In the genomic region with DNA sequence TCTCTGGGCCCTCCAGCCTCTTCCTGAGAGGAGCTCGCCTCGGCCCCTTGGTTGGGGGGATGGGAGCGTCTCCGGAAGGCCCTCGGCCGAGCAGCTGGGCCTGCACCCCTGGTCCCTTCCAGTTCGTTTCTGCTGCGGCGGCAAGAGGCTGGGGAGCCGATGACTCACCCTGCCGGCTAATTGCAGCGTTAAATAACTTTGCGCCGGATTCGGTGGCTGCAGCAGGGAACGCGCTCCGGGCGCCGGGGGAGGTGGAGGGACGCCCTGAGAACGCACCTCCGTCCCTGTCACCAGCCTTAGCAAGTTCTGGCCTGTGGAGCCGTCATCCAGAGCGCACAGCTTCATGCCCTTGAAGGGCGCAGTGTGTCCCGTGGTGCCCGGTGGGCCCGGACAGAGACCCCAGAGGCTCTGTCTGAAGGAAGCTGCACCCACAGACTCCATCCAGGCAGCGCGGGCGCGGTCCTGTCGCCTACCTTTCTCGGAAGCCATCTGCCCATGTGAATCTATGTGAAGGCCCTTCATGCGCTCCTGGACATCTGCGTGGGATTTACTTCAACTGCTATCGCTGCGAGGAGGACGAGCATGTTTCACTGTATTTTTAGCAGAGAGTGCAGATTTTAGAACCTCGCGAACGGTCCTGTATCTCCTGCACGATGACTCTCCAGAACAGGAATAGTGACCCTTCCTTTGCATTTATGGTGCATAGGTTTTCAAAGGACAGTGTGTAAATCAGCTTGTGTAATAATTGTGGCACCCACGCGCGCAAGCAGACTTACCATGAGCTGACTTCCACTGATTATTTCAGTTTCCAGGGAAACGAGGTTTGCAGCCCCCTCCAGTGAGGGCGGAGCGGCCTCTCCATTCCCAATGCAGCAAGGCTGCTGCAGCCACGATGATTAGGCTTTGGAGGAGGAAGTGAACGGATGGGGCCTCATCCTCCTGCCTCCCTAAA, we compare ENCODE assay signal across 8 cellular contexts. TPM values are rescaled to one million over a fixed set of nuclear protein-coding genes. Genes with fewer than 3 reads are reported as not detected.
DNase-seq lines count a peak whose midpoint lies in the region; ATAC-seq and TF ChIP-seq lines count a peak whose summit lies in the region.

No MANE protein-coding gene starts in this region.

- H3K4me1 Mint-ChIP-seq in MCF 10A (ENCODE audit: insufficient read depth, unreplicated experiment), result peaks cover 7% of the 10 kb centered on the region

- H3K27me3 Mint-ChIP-seq in MCF 10A (ENCODE audit: insufficient read depth, unreplicated experiment), result peaks cover 66% of the 10 kb centered on the region

- no peak for TF ChIP-seq CTCF in MCF 10A (IDR thresholded peaks at IDR 0.05; ENCODE audit: unreplicated experiment)
- no peak for TF ChIP-seq CTCF in breast epithelium (IDR thresholded peaks at IDR 0.05)

- no peaks in the 10 kb centered on the region for H3K36me3 Mint-ChIP-seq in MCF 10A (ENCODE audit: insufficient read depth, unreplicated experiment)

- peaks cover 8 to 82% of the 10 kb centered on the region in 2 donors for H3K27me3 ChIP-seq in breast epithelium

- peak overlapping the region; percentile 73 for H3K4me3 Mint-ChIP-seq in MCF 10A (ENCODE audit: unreplicated experiment)

- CTCF ChIA-PET in MCF 10A (lab: Yijun Ruan, JAX), result interaction anchor here (0.6 kb wide), 1 partner anchor 55 kb away, joined by 3 read pairs; no protein-coding TSS in a partner anchor

- H3K4me3 ChIP-seq in breast epithelium (peak overlapping the region in 1 of 3 donors; percentile 33), iPS-18c (ENCODE audit: insufficient read depth, low read depth, low read length) (peak overlapping the region; percentile 52)

- ATAC-seq in HG03097 (IDR thresholded peaks at IDR 0.05; ENCODE audit: low FRiP score, unreplicated experiment), result no peak

- POLR2A ChIA-PET in MCF 10A (lab: Yijun Ruan, JAX), result interaction anchor here (0.7 kb wide), 1 partner anchor 1184 kb away, joined by 4 read pairs; no protein-coding TSS in a partner anchor

- peaks cover 0 to 9% of the 10 kb centered on the region in 2 donors for H3K4me1 ChIP-seq in breast epithelium

- BruUV-seq in MCF 10A (replicated peaks; lab: Mats Ljungman, UMichigan), result no TSS peak

- H3K36me3 ChIP-seq in breast epithelium, result no peaks in the 10 kb centered on the region

- DNase-seq in MCF 10A (ENCODE audit: unreplicated experiment), result peak; percentile 68
- no peak for DNase-seq in breast epithelium (ENCODE audit: low spot score in 2 of 2)
- peak; percentile 5 for DNase-seq in T1000 (lab: John Stamatoyannopoulos, UW)
- DNase-seq in superior temporal gyrus (ENCODE audit: extremely low spot score), result peak; percentile 56
- DNase-seq in CD1c-positive myeloid dendritic cell (ENCODE audit: extremely low spot score), result no peak
- DNase-seq in HuH-7 (ENCODE audit: low spot score), result no peak

- H3K27ac Mint-ChIP-seq in MCF 10A (ENCODE audit: low read depth, unreplicated experiment), result no peak overlapping the region

- intact Hi-C loops in MCF 10A (cut with micrococcal nuclease) (no loop called here), breast epithelium (cut with DNase I; ENCODE audit: low total_unique reads) (no loop called here)

- no peak overlapping the region for H3K27ac ChIP-seq in breast epithelium

- TF ChIP-seq POLR2A in breast epithelium (IDR thresholded peaks at IDR 0.05), result no peak

- H3K9me3 ChIP-seq in breast epithelium, result no peaks in the 10 kb centered on the region
- H3K9me3 ChIP-seq in iPS-18c (ENCODE audit: control insufficient read depth, insufficient read depth, low read length), result peaks cover 2% of the 10 kb centered on the region

- H3K9me3 Mint-ChIP-seq in MCF 10A (ENCODE audit: unreplicated experiment), result no peaks in the 10 kb centered on the region

RNA-seq across cellular contexts. Expression of a gene that starts 1.7 kb away (rescaled TPM):
- not detected in 2 replicates for total RNA-seq in MCF 10A (2022)
- total RNA-seq in breast epithelium, result not detected

RNA-seq across cellular contexts. Expression of a gene that starts 47.6 kb away (rescaled TPM):
- total RNA-seq in MCF 10A (2022) (not detected in 2 replicates), breast epithelium (10 to 100 TPM in 1 of 3 donors, 1 to 10 TPM in 2; 2.7 to 10.2 (median 8.5) TPM)

Comparison
In these comparisons a context has a peak if more than half of its experiments do, and no peak if none do; other contexts are left out.
1. DNase-seq: peak in MCF 10A (single experiment), T1000 (single experiment) and superior temporal gyrus (single experiment); none in breast epithelium (0 of 2), CD1c-positive myeloid dendritic cell (single experiment) and HuH-7 (single experiment).